ENCODE assay signal across 18 cellular contexts in the genomic region with DNA sequence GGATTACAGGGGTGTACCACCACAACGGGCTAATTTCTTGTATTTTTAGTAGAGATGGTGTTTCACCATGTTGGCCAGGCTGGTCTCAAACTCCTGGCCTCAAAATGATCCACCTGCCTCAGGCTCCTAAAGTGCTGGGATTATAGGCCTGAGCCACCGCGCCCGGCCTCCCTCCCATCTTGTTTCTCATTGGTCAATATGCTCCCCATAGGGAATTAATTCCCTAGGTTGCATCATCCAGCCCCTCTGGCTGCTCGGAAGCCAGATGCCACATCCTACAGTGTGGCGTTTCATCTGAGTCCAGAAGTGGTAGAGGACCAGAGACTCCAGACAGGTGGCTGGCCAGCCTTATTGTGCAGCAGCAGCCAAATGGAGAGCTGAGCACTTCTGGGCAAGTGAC. TPM values are rescaled to one million over a fixed set of nuclear protein-coding genes. Genes with fewer than 3 reads are reported as not detected.
"Had no signal": no experiment of that assay in that cellular context is flagged by ENCODE, and none has a peak within 500 bp of the region (broad histone marks: within the 10 kb centered on the region; RNA-seq: fewer than 3 reads in every experiment).

No MANE protein-coding gene starts in this region.

- H3K4me1 ChIP-seq: esophagus muscularis mucosa, left ventricle myocardium inferior, sigmoid colon had no signal

- DNase-seq: activated B cell treated with CpG ODN at 0.5 μM for 24 hours; activated CD4-positive, alpha-beta T cell treated with anti-CD3 and anti-CD28 coated beads for 36 hours; activated CD4-positive, alpha-beta T cell treated with anti-CD3 and anti-CD28 coated beads, Interleukin-2, amount 50 U/mL, for 4 hours; activated CD8-positive, alpha-beta memory T cell treated with anti-CD3 and anti-CD28 coated beads, Interleukin-2, amount 50 U/mL, for 48 hours; activated naive CD4-positive, alpha-beta T cell treated with anti-CD3 and anti-CD28 coated beads, Interleukin-2, amount 10 ng/mL, durations not matched to agents 7 days and 5 days; activated T-cell treated with anti-CD3 and anti-CD28 coated beads, Interleukin-2, amount 50 U/mL, for 4 hours; amygdala; cerebellar nuclear complex; hippocampal formation; left ventricle myocardium inferior; natural killer cell; sigmoid colon; stimulated activated CD4-positive, alpha-beta T cell treated with anti-CD3 and anti-CD28 coated beads, Interleukin-2, amount 100 ng/mL, for 48 hours; stimulated activated CD8-positive, alpha-beta memory T cell treated with anti-CD3 and anti-CD28 coated beads, Interleukin-4, amount 100 ng/mL, for 48 hours; stimulated activated naive B cell treated with anti-CD40 and anti-IgM and Interleukin-4, amounts not matched to agents 10 μg/mL and 1 μg/mL and 100 μg/mL, for 72 hours; T-helper 9 cell had no signal

- H3K27ac ChIP-seq: coronary artery, esophagus muscularis mucosa, left ventricle myocardium inferior, sigmoid colon had no signal

- H3K27me3 ChIP-seq: esophagus muscularis mucosa, sigmoid colon had no signal

- H3K4me3 ChIP-seq: coronary artery, esophagus muscularis mucosa, left ventricle myocardium inferior, sigmoid colon had no signal

- H3K36me3 ChIP-seq: esophagus muscularis mucosa, left ventricle myocardium inferior, sigmoid colon had no signal

RNA-seq across cellular contexts. Expression of a gene that starts 11.5 kb away (rescaled TPM):
- total RNA-seq: natural killer cell had no signal
